Comparison of ENCODE assay signal across 11 cellular contexts in the genomic region with DNA sequence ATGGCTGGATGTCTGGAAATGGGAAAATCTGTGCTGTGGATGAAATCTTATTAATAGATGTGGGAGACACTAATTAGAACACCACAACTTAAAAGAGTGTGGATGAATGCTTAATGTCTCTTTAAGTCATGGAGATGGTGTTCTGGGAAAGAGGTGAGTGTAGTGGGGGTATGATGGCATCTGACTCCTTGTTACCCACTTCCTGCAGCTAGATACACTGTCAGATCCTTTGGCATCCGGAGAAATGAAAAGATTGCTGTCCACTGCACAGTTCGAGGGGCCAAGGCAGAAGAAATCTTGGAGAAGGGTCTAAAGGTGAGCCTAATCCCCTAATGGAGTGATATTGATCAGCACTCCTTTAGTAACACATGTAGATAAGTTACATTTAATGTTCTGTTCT. TPM values are rescaled to one million over a fixed set of nuclear protein-coding genes. Genes with fewer than 3 reads are reported as not detected.
A peak's percentile ranks its signal among the peaks of the same experiment; 100 is the strongest.
DNase-seq lines count a peak whose midpoint lies in the region; ATAC-seq and TF ChIP-seq lines count a peak whose summit lies in the region.
"Had no signal": no experiment of that assay in that cellular context is flagged by ENCODE, and none has a peak within 500 bp of the region (broad histone marks: within the 10 kb centered on the region; RNA-seq: fewer than 3 reads in every experiment).

No MANE protein-coding gene starts in this region.

- in situ Hi-C loops in mammary epithelial cell (cut with MboI; ENCODE audit: low sequenced_read_pairs in 2 of 2), result no loop called here

- H3K9me3 ChIP-seq in CD8-positive, alpha-beta T cell (ENCODE audit: low read length), result no peaks in the 10 kb centered on the region
- no peaks in the 10 kb centered on the region for H3K9me3 ChIP-seq in mammary epithelial cell (replicated peaks; ENCODE audit: insufficient read depth, low read length)
- no peaks in the 10 kb centered on the region for H3K9me3 ChIP-seq in naive thymus-derived CD4-positive, alpha-beta T cell (ENCODE audit: control insufficient read depth in 2 of 3, low read length in 3 of 3)
- H3K9me3 ChIP-seq: Peyer's patch, testis had no signal

- POLR2A ChIA-PET in CD8-positive, alpha-beta T cell (lab: Charles Lee), result interaction anchor here (1.5 kb wide), 1 partner anchor 50 kb away, joined by 3 read pairs; a partner anchor contains a TSS
- POLR2A ChIA-PET in naive thymus-derived CD4-positive, alpha-beta T cell (lab: Charles Lee), result no interaction called here

- H3K4me3 ChIP-seq in CD8-positive, alpha-beta T cell (ENCODE audit: low read depth, low read length), result no peak overlapping the region
- peak overlapping the region; percentile 87 for H3K4me3 ChIP-seq in LNCaP clone FGC (ENCODE audit: low read depth, low read length)
- H3K4me3 ChIP-seq in mammary epithelial cell (replicated peaks in 1 of 3; ENCODE audit: insufficient read depth in 1 of 3, low read depth in 2 of 3, low read length in 3 of 3), result peak overlapping the region; percentile 88 to 99 (median 97)
- no peak overlapping the region for H3K4me3 ChIP-seq in naive thymus-derived CD4-positive, alpha-beta T cell (ENCODE audit: low read length)
- H3K4me3 ChIP-seq: testis had no signal

- no TSS peak for BruUV-seq in mammary epithelial cell (replicated peaks; lab: Mats Ljungman, UMichigan)

- peaks cover 47% of the 10 kb centered on the region for H3K36me3 ChIP-seq in CD8-positive, alpha-beta T cell (ENCODE audit: insufficient read depth, low read length)
- H3K36me3 ChIP-seq in mammary epithelial cell (ENCODE audit: insufficient read depth, low read length), result peaks cover 49% of the 10 kb centered on the region
- H3K36me3 ChIP-seq in naive thymus-derived CD4-positive, alpha-beta T cell (ENCODE audit: control insufficient read depth in 2 of 3, insufficient read depth in 3 of 3, low read length in 3 of 3), result peaks cover 11 to 60% (median 20%) of the 10 kb centered on the region in 3 experiments

- no peak for DNase-seq in CD8-positive, alpha-beta T cell
- DNase-seq in LNCaP clone FGC (ENCODE audit: low read depth) (no peak), mammary epithelial cell (no peak), NCI-H446 treated with DMSO at 0.1 percent for 48 hours (lab: John Stamatoyannopoulos, UW) (no peak), NCI-H1092 (lab: John Stamatoyannopoulos, UW) (no peak)
- no peak for DNase-seq in naive thymus-derived CD4-positive, alpha-beta T cell
- no peak for DNase-seq in stimulated activated CD4-positive, alpha-beta T cell treated with anti-CD3 and anti-CD28 coated beads, Interleukin-2, amount 100 ng/mL, for 24 hours
- DNase-seq: heart left ventricle, Peyer's patch, testis had no signal

- H3K4me1 ChIP-seq in CD8-positive, alpha-beta T cell (ENCODE audit: insufficient read depth, low read length), result peaks cover 42% of the 10 kb centered on the region
- H3K4me1 ChIP-seq in mammary epithelial cell (ENCODE audit: insufficient read depth, low read length), result peaks cover 39% of the 10 kb centered on the region
- H3K4me1 ChIP-seq in naive thymus-derived CD4-positive, alpha-beta T cell (ENCODE audit: control insufficient read depth in 2 of 2, insufficient read depth in 2 of 2, low read length in 2 of 2), result peaks cover 19 to 20% of the 10 kb centered on the region in 2 donors

- peaks cover 22% of the 10 kb centered on the region for H4K20me1 ChIP-seq in mammary epithelial cell (ENCODE audit: insufficient read depth, low read length)

- peaks cover 63% of the 10 kb centered on the region for H3K4me1 Mint-ChIP-seq in CD8-positive, alpha-beta T cell (ENCODE audit: low read depth)
- H3K4me1 Mint-ChIP-seq in naive thymus-derived CD4-positive, alpha-beta T cell, result peaks cover 35 to 65% (median 57%) of the 10 kb centered on the region in 7 donors

- intact Hi-C loops in CD8-positive, alpha-beta T cell (cut with DNase I, micrococcal nuclease), result loop anchor here (5.0 to 10.0 kb wide), 3 partner anchors 136 to 1541 kb away; a partner anchor contains a TSS
- intact Hi-C loops in mammary epithelial cell (cut with micrococcal nuclease), result no loop called here
- intact Hi-C loops in naive thymus-derived CD4-positive, alpha-beta T cell (cut with micrococcal nuclease), result loop anchor here (5.0 to 10.0 kb wide), 2 partner anchors 289 to 951 kb away; a partner anchor contains a TSS

- no peak for ATAC-seq in CD8-positive, alpha-beta T cell
- ATAC-seq in naive thymus-derived CD4-positive, alpha-beta T cell, result no peak
- no peak for ATAC-seq in GM21737 (IDR thresholded peaks at IDR 0.05; ENCODE audit: unreplicated experiment)
- ATAC-seq: heart left ventricle had no signal

- peak overlapping the region; percentile 97 for H3K27ac Mint-ChIP-seq in CD8-positive, alpha-beta T cell
- peak overlapping the region; percentile 18 to 97 (median 93) for H3K27ac Mint-ChIP-seq in naive thymus-derived CD4-positive, alpha-beta T cell

- H3K79me2 ChIP-seq in mammary epithelial cell (ENCODE audit: insufficient read depth, low read length), result peaks cover 71% of the 10 kb centered on the region

- peak overlapping the region; percentile 99 for H3K9ac ChIP-seq in mammary epithelial cell (ENCODE audit: insufficient read depth, low read length)

- WGBS in mammary epithelial cell (ENCODE audit: low coverage, missing lambda C conversion rate), result 70% methylated on average over 2 of the region's 2 CpGs

- peak overlapping the region; percentile 96 for H3K4me3 Mint-ChIP-seq in CD8-positive, alpha-beta T cell
- H3K4me3 Mint-ChIP-seq in naive thymus-derived CD4-positive, alpha-beta T cell, result peak overlapping the region; percentile 87 to 96 (median 94)

- no peaks in the 10 kb centered on the region for H3K27me3 ChIP-seq in CD8-positive, alpha-beta T cell (ENCODE audit: insufficient read depth, low read length)
- no peaks in the 10 kb centered on the region for H3K27me3 ChIP-seq in mammary epithelial cell (ENCODE audit: insufficient read depth, low read length)
- no peaks in the 10 kb centered on the region for H3K27me3 ChIP-seq in naive thymus-derived CD4-positive, alpha-beta T cell (ENCODE audit: control insufficient read depth in 2 of 2, insufficient read depth in 2 of 2, low read length in 2 of 2)
- H3K27me3 ChIP-seq: heart left ventricle, Peyer's patch, testis had no signal

- peak overlapping the region; percentile 86 for H3K4me2 ChIP-seq in mammary epithelial cell (ENCODE audit: insufficient read depth, low read depth, low read length)

- CTCF ChIA-PET in CD8-positive, alpha-beta T cell (lab: Charles Lee), result interaction anchor here (0.7 to 0.8 kb wide), 2 partner anchors 151 to 197 kb away, joined by 3 read pairs; no protein-coding TSS in a partner anchor
- CTCF ChIA-PET in mammary epithelial cell (lab: Charles Lee; ENCODE audit: low non-redundant PET), result no interaction called here
- CTCF ChIA-PET in naive thymus-derived CD4-positive, alpha-beta T cell (lab: Charles Lee), result interaction anchor here (0.7 kb wide), 2 partner anchors 29 to 761 kb away, joined by 3 read pairs; no protein-coding TSS in a partner anchor

- dilution Hi-C loops in mammary epithelial cell (cut with HindIII; ENCODE audit: low sequenced_read_pairs), result no loop called here

- H2AFZ ChIP-seq in mammary epithelial cell (ENCODE audit: low read depth, low read length), result no peak overlapping the region

- H3K27ac ChIP-seq in CD8-positive, alpha-beta T cell (ENCODE audit: low read depth, low read length), result no peak overlapping the region
- peak overlapping the region; percentile 87 for H3K27ac ChIP-seq in mammary epithelial cell (ENCODE audit: insufficient read depth, low read depth, low read length)
- H3K27ac ChIP-seq in naive thymus-derived CD4-positive, alpha-beta T cell (ENCODE audit: low read depth, low read length), result peak overlapping the region; percentile 88
- H3K27ac ChIP-seq: testis had no signal

- H3K9me3 Mint-ChIP-seq in CD8-positive, alpha-beta T cell, result no peaks in the 10 kb centered on the region
- no peaks in the 10 kb centered on the region for H3K9me3 Mint-ChIP-seq in naive thymus-derived CD4-positive, alpha-beta T cell

- no peak for TF ChIP-seq CTCF in CD8-positive, alpha-beta T cell (IDR thresholded peaks at IDR 0.05)
- TF ChIP-seq CTCF in LNCaP clone FGC (IDR thresholded peaks at IDR 0.05; ENCODE audit: control insufficient read depth, extremely low read depth, insufficient read depth), result no peak
- TF ChIP-seq CTCF in mammary epithelial cell (conservative IDR thresholded peaks at IDR 0.05 in 1 of 2, IDR thresholded peaks at IDR 0.05 in 1 of 2; ENCODE audit: extremely low read depth in 1 of 2, insufficient read depth in 1 of 2, low read depth in 1 of 2, low read length in 2 of 2), result no peak

- H3K27me3 Mint-ChIP-seq in CD8-positive, alpha-beta T cell (ENCODE audit: low read depth), result no peaks in the 10 kb centered on the region
- H3K27me3 Mint-ChIP-seq in naive thymus-derived CD4-positive, alpha-beta T cell, result no peaks in the 10 kb centered on the region

- H3K36me3 Mint-ChIP-seq in CD8-positive, alpha-beta T cell, result peaks cover 70% of the 10 kb centered on the region
- H3K36me3 Mint-ChIP-seq in naive thymus-derived CD4-positive, alpha-beta T cell, result peaks cover 6 to 62% (median 30%) of the 10 kb centered on the region in 5 donors

RNA-seq across cellular contexts. Expression of a gene that starts 2.0 kb away (rescaled TPM):
- 1,000 to 10,000 TPM; 2,153 to 2,178 TPM for total RNA-seq in CD8-positive, alpha-beta T cell
- 1,000 to 10,000 TPM in 1 of 2 donors, 100 to 1,000 TPM in 1; 376 to 1,022 TPM for total RNA-seq in mammary epithelial cell
- polyA plus RNA-seq in mammary epithelial cell, result 1,104 TPM
- polyA minus RNA-seq in mammary epithelial cell, result 741 TPM
- 1,000 to 10,000 TPM; 1,206 to 2,420 (median 2,172) TPM for total RNA-seq in naive thymus-derived CD4-positive, alpha-beta T cell
- 1,000 to 10,000 TPM; 1,567 to 2,009 TPM for polyA plus RNA-seq in naive thymus-derived CD4-positive, alpha-beta T cell

RNA-seq across cellular contexts. Expression of a gene that starts 49.7 kb away (rescaled TPM):
- 10 to 100 TPM; 41.5 to 43.3 TPM for total RNA-seq in CD8-positive, alpha-beta T cell
- 10 to 100 TPM; 38.0 to 59.9 TPM for total RNA-seq in mammary epithelial cell
- polyA plus RNA-seq in mammary epithelial cell, result 37.0 TPM
- polyA minus RNA-seq in mammary epithelial cell, result 65.2 TPM
- total RNA-seq in naive thymus-derived CD4-positive, alpha-beta T cell, result 10 to 100 TPM; 28.0 to 36.1 (median 30.4) TPM
- polyA plus RNA-seq in naive thymus-derived CD4-positive, alpha-beta T cell, result 10 to 100 TPM; 20.3 to 30.8 TPM

Comparison
In these comparisons a context has a peak if more than half of its experiments do, and no peak if none do; other contexts are left out.
1. H3K4me3 ChIP-seq: peak in LNCaP clone FGC (single experiment) and mammary epithelial cell (3 of 3); none in CD8-positive, alpha-beta T cell (single experiment) and naive thymus-derived CD4-positive, alpha-beta T cell (single experiment).